Comparison of ENCODE assay signal across 8 cellular contexts in the genomic region with DNA sequence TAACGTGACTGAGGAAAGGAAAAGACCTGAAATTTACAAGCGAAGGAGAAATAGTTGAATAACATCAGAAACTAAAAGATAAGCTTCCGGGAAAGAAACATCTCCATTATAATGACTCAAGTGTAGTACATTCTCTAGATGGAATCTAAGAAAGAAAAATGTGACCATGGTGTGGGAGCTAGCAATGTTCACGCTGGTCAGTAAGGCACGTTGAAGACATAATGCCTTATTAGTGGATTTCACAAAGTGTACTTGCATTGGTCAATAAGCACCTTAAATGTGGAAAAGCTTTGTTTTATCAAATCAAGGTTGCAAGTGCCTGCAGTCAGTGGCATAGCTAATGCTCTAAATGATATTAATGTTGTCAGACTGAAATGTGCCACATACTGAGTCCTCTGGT. TPM values are rescaled to one million over a fixed set of nuclear protein-coding genes. Genes with fewer than 3 reads are reported as not detected.
A peak's percentile ranks its signal among the peaks of the same experiment; 100 is the strongest.
DNase-seq lines count a peak whose midpoint lies in the region; ATAC-seq, FAIRE-seq and TF ChIP-seq lines count a peak whose summit lies in the region.

No MANE protein-coding gene starts in this region.

- H3K9me3 ChIP-seq in keratinocyte (ENCODE audit: control insufficient read depth, low read depth, low read length) = no peaks in the 10 kb centered on the region

- H3K36me3 ChIP-seq in keratinocyte (ENCODE audit: control insufficient read depth in 2 of 2, extremely low read depth in 1 of 2, insufficient read depth in 2 of 2, low read length in 2 of 2) = no peaks in the 10 kb centered on the region

- no peak for TF ChIP-seq CTCF in keratinocyte (optimal IDR thresholded peaks at IDR 0.05 in 1 of 3, IDR thresholded peaks at IDR 0.05 in 1 of 3, conservative IDR thresholded peaks at IDR 0.05 in 1 of 3; ENCODE audit: extremely low read depth in 1 of 3, insufficient read depth in 2 of 3, low read length in 3 of 3)

- no peak overlapping the region for H3K27ac ChIP-seq in keratinocyte (ENCODE audit: control insufficient read depth, insufficient read depth, low read length)

- peak; percentile 1 for DNase-seq in DMS53 (lab: John Stamatoyannopoulos, UW)
- DNase-seq in DMS53 treated with DMSO at 0.1 percent for 48 hours (lab: John Stamatoyannopoulos, UW; ENCODE audit: unreplicated experiment) = no peak
- DNase-seq in keratinocyte (ENCODE audit: low read depth, low spot score) = no peak
- no peak for DNase-seq in stimulated activated naive B cell treated with anti-CD40 and anti-IgM and Interleukin-4, amounts not matched to agents 10 μg/mL and 1 μg/mL and 100 μg/mL, for 72 hours
- no peak for DNase-seq in left lobe of liver (ENCODE audit: low spot score)

- no peaks in the 10 kb centered on the region for H3K36me3 Mint-ChIP-seq in activated naive CD8-positive, alpha-beta T cell
- no peaks in the 10 kb centered on the region for H3K36me3 Mint-ChIP-seq in stimulated activated naive B cell treated with anti-CD40 and anti-IgM and Interleukin-4, amounts not matched to agents 10 μg/mL and 1 μg/mL and 100 μg/mL, for 72 hours

- peaks cover 17% of the 10 kb centered on the region for H3K4me1 ChIP-seq in keratinocyte (ENCODE audit: control insufficient read depth, extremely low read depth, insufficient read depth, low read length)

- no peak for ATAC-seq in stimulated activated naive B cell treated with anti-CD40 and anti-IgM and Interleukin-4, amounts not matched to agents 10 μg/mL and 1 μg/mL and 100 μg/mL, for 72 hours (replicated peaks)
- ATAC-seq in left lobe of liver (no peak), GM18502 (IDR thresholded peaks at IDR 0.05; ENCODE audit: poor library complexity, unreplicated experiment) (no peak), HG03280 (IDR thresholded peaks at IDR 0.05; ENCODE audit: unreplicated experiment) (no peak)

- no peaks in the 10 kb centered on the region for H3K9me3 Mint-ChIP-seq in activated naive CD8-positive, alpha-beta T cell (ENCODE audit: low read depth)
- no peaks in the 10 kb centered on the region for H3K9me3 Mint-ChIP-seq in stimulated activated naive B cell treated with anti-CD40 and anti-IgM and Interleukin-4, amounts not matched to agents 10 μg/mL and 1 μg/mL and 100 μg/mL, for 72 hours

- H3K4me3 Mint-ChIP-seq in activated naive CD8-positive, alpha-beta T cell = peak overlapping the region; percentile 89
- H3K4me3 Mint-ChIP-seq in stimulated activated naive B cell treated with anti-CD40 and anti-IgM and Interleukin-4, amounts not matched to agents 10 μg/mL and 1 μg/mL and 100 μg/mL, for 72 hours = peak overlapping the region; percentile 87

- no peak overlapping the region for H3K27ac Mint-ChIP-seq in activated naive CD8-positive, alpha-beta T cell
- no peak overlapping the region for H3K27ac Mint-ChIP-seq in stimulated activated naive B cell treated with anti-CD40 and anti-IgM and Interleukin-4, amounts not matched to agents 10 μg/mL and 1 μg/mL and 100 μg/mL, for 72 hours

- H4K20me1 ChIP-seq in keratinocyte (ENCODE audit: control insufficient read depth, extremely low read depth, insufficient read depth, low read length) = peaks cover 6% of the 10 kb centered on the region

- no peaks in the 10 kb centered on the region for H3K79me2 ChIP-seq in keratinocyte (ENCODE audit: control insufficient read depth, insufficient read depth, low read length)

- H3K4me1 Mint-ChIP-seq in activated naive CD8-positive, alpha-beta T cell (ENCODE audit: low read depth) = peaks cover 25% of the 10 kb centered on the region
- peaks cover 16 to 41% of the 10 kb centered on the region in 2 donors for H3K4me1 Mint-ChIP-seq in stimulated activated naive B cell treated with anti-CD40 and anti-IgM and Interleukin-4, amounts not matched to agents 10 μg/mL and 1 μg/mL and 100 μg/mL, for 72 hours

- dilution Hi-C loops in keratinocyte (cut with MboI; ENCODE audit: extremely low pct_ligation_motif_present, low sequenced_read_pairs) = no loop called here

- H2AFZ ChIP-seq in keratinocyte (ENCODE audit: control insufficient read depth, low read length) = no peak overlapping the region

- H3K4me2 ChIP-seq in keratinocyte (ENCODE audit: control insufficient read depth, extremely low read depth, insufficient read depth, low read depth, low read length) = peak overlapping the region; percentile 94

- peaks cover 21% of the 10 kb centered on the region for H3K27me3 Mint-ChIP-seq in activated naive CD8-positive, alpha-beta T cell
- H3K27me3 Mint-ChIP-seq in stimulated activated naive B cell treated with anti-CD40 and anti-IgM and Interleukin-4, amounts not matched to agents 10 μg/mL and 1 μg/mL and 100 μg/mL, for 72 hours = peaks cover 3 to 45% of the 10 kb centered on the region in 2 donors

- H3K4me3 ChIP-seq in keratinocyte (ENCODE audit: control insufficient read depth in 2 of 3, extremely low read depth in 1 of 3, insufficient read depth in 2 of 3, low read depth in 1 of 3, low read length in 3 of 3) = peak overlapping the region in 2 of 3 experiments; percentile 73 to 74

- H3K27me3 ChIP-seq in keratinocyte (ENCODE audit: control insufficient read depth, extremely low read depth, insufficient read depth, low read length) = no peaks in the 10 kb centered on the region

- H3K9me1 ChIP-seq in keratinocyte (ENCODE audit: control insufficient read depth, extremely low read depth, insufficient read depth, low read length) = no peaks in the 10 kb centered on the region

- FAIRE-seq in keratinocyte (lab: Jason Lieb, UNC) = no peak

- H3K9ac ChIP-seq in keratinocyte (ENCODE audit: control insufficient read depth, extremely low read depth, insufficient read depth, low read length) = peak overlapping the region; percentile 46

RNA-seq across cellular contexts. Expression of a gene that starts 2.8 kb away (rescaled TPM):
- 4.5 to 6.5 TPM (median 5.8 TPM) in 3 replicates for polyA plus RNA-seq in keratinocyte
- polyA plus RNA-seq in keratinocyte (2011; ENCODE audit: low read depth) = 2.3 TPM
- 5.4 and 5.5 TPM in 2 replicates for polyA plus RNA-seq in keratinocyte (2011; cell fraction: cytosol; rRNA removed)
- 8.8 and 11.6 TPM in 2 replicates for polyA plus RNA-seq in keratinocyte (2011; cell fraction: nucleus; rRNA removed)
- polyA plus RNA-seq in keratinocyte (2012; ENCODE audit: low replicate concordance) = 4.2 and 6.3 TPM in 2 replicates
- polyA minus RNA-seq in keratinocyte = 13.2 to 16.0 TPM (median 15.6 TPM) in 3 replicates
- polyA minus RNA-seq in keratinocyte (2011; cell fraction: cytosol; rRNA and poly(A)+ RNA removed) = 8.4 TPM
- 14.0 and 26.7 TPM in 2 replicates for polyA minus RNA-seq in keratinocyte (2011; cell fraction: nucleus; rRNA and poly(A)+ RNA removed)
- 27.2 TPM for total RNA-seq in left lobe of liver
